34 cellular contexts compared by ENCODE assay signal in genomic region chr21:10640446-10640845, GRCh38.
"Had no signal": no experiment of that assay in that cellular context is flagged by ENCODE, and none has a peak within 500 bp of the region (broad histone marks: within the 10 kb centered on the region; RNA-seq: fewer than 3 reads in every experiment).

No MANE protein-coding gene starts in this region.

- H3K4me1 ChIP-seq: ascending aorta had no signal

- H3K4me3 ChIP-seq: ascending aorta, cardiac muscle cell had no signal

- H3K4me1 Mint-ChIP-seq: activated B cell treated with CpG ODN at 0.5 μM for 24 hours; activated CD4-positive, alpha-beta T cell treated with anti-CD3 and anti-CD28 coated beads, Interleukin-2, amount 10 ng/mL, durations not matched to agents 24 days and 14 days; activated naive CD8-positive, alpha-beta T cell treated with anti-CD3 and anti-CD28 coated beads for 36 hours; activated T-helper 17 cell treated with anti-CD3 and anti-CD28 coated beads, Interleukin-2, amount 50 U/mL, for 72 hours; brain; central memory CD8-positive, alpha-beta T cell; T-cell; T-helper 17 cell had no signal

- H3K27ac Mint-ChIP-seq: activated B cell treated with CpG ODN at 0.5 μM for 24 hours; activated CD4-positive, alpha-beta memory T cell treated with anti-CD3 and anti-CD28 coated beads for 36 hours; activated CD4-positive, alpha-beta T cell treated with anti-CD3 and anti-CD28 coated beads, Interleukin-2, amount 10 ng/mL, durations not matched to agents 24 days and 14 days; activated CD8-positive, alpha-beta T cell treated with anti-CD3 and anti-CD28 coated beads for 36 hours; activated naive CD4-positive, alpha-beta T cell treated with anti-CD3 and anti-CD28 coated beads for 36 hours; activated naive CD4-positive, alpha-beta T cell treated with anti-CD3 and anti-CD28 coated beads, Interleukin-2, amount 50 U/mL, for 72 hours; activated naive CD8-positive, alpha-beta T cell treated with anti-CD3 and anti-CD28 coated beads for 36 hours; activated T-cell treated with anti-CD3 and anti-CD28 coated beads, Interleukin-2, amount 50 U/mL, for 72 hours; activated T-helper 1 cell treated with anti-CD3 and anti-CD28 coated beads, Interleukin-12 subunit alpha, Interleukin-12 subunit beta, Interleukin-2, Interleukin-4 antibody, amounts not matched to agents 30 ng/mL and 10 ng/mL and 1 ng/mL, durations not matched to agents 14 hours and 24 hours and 36 hours; activated T-helper 17 cell treated with anti-CD3 and anti-CD28 coated beads, Interleukin-2, amount 50 U/mL, for 72 hours; brain; T-cell; T-helper 17 cell had no signal

- ATAC-seq: activated CD8-positive, alpha-beta T cell treated with anti-CD3 and anti-CD28 coated beads for 36 hours; activated naive CD4-positive, alpha-beta T cell treated with anti-CD3 and anti-CD28 coated beads, Interleukin-2, amount 50 U/mL, for 72 hours; activated T-cell treated with anti-CD3 and anti-CD28 coated beads, Interleukin-2, amount 50 U/mL, for 72 hours; T-cell; T-helper 17 cell had no signal

- H3K27me3 Mint-ChIP-seq: activated B cell treated with CpG ODN at 0.5 μM for 24 hours; activated CD4-positive, alpha-beta memory T cell treated with anti-CD3 and anti-CD28 coated beads for 36 hours; activated CD4-positive, alpha-beta T cell treated with anti-CD3 and anti-CD28 coated beads, Interleukin-2, amount 10 ng/mL, durations not matched to agents 24 days and 14 days; activated CD8-positive, alpha-beta T cell treated with anti-CD3 and anti-CD28 coated beads for 36 hours; activated naive CD8-positive, alpha-beta T cell treated with anti-CD3 and anti-CD28 coated beads for 36 hours; activated T-helper 17 cell treated with anti-CD3 and anti-CD28 coated beads, Interleukin-2, amount 50 U/mL, for 72 hours; brain; central memory CD8-positive, alpha-beta T cell; T-cell; T-helper 17 cell had no signal

- DNase-seq: activated B cell treated with CpG ODN at 0.5 μM for 24 hours; activated CD4-positive, alpha-beta memory T cell treated with anti-CD3 and anti-CD28 coated beads for 36 hours; activated CD4-positive, alpha-beta T cell treated with anti-CD3 and anti-CD28 coated beads for 4 hours; activated CD4-positive, alpha-beta T cell treated with anti-CD3 and anti-CD28 coated beads, Interleukin-2, amount 10 ng/mL, durations not matched to agents 24 days and 14 days; activated CD4-positive, alpha-beta T cell treated with anti-CD3 and anti-CD28 coated beads, Interleukin-2, amount 50 U/mL, for 1 hour; activated CD4-positive, alpha-beta T cell treated with anti-CD3 and anti-CD28 coated beads, Interleukin-2, amount 50 U/mL, for 4 hours; activated CD4-positive, CD25-positive, alpha-beta regulatory T cell treated with anti-CD3 and anti-CD28 coated beads, Interleukin-2, amount 50 U/mL, for 72 hours; activated CD8-positive, alpha-beta memory T cell treated with anti-CD3 and anti-CD28 coated beads, Interleukin-2, amount 50 U/mL, for 4 hours; activated CD8-positive, alpha-beta T cell treated with anti-CD3 and anti-CD28 coated beads for 36 hours; activated effector memory CD4-positive, alpha-beta T cell treated with anti-CD3 and anti-CD28 coated beads, Interleukin-2, amount 50 U/mL, for 16 hours; activated gamma-delta T cell treated with Interleukin-2 at 50 U/mL for 16 hours; activated naive CD4-positive, alpha-beta T cell; activated naive CD4-positive, alpha-beta T cell treated with anti-CD3 and anti-CD28 coated beads for 36 hours; activated naive CD4-positive, alpha-beta T cell treated with anti-CD3 and anti-CD28 coated beads, Interleukin-2, amount 50 U/mL, for 16 hours; activated naive CD8-positive, alpha-beta T cell treated with anti-CD3 and anti-CD28 coated beads for 36 hours; activated T-cell treated with anti-CD3 and anti-CD28 coated beads for 4 hours; activated T-cell treated with anti-CD3 and anti-CD28 coated beads, Interleukin-2, amount 50 U/mL, for 1 hour; activated T-cell treated with anti-CD3 and anti-CD28 coated beads, Interleukin-2, amount 50 U/mL, for 4 hours; activated T-cell treated with anti-CD3 and anti-CD28 coated beads, Interleukin-2, amount 50 U/mL, for 72 hours; amygdala; anterior cingulate cortex; caudate nucleus; cerebellar nuclear complex; T-cell; T-helper 17 cell; T-helper 9 cell had no signal

- H3K4me3 Mint-ChIP-seq: activated B cell treated with CpG ODN at 0.5 μM for 24 hours; activated CD4-positive, alpha-beta memory T cell treated with anti-CD3 and anti-CD28 coated beads for 36 hours; activated CD4-positive, alpha-beta T cell treated with anti-CD3 and anti-CD28 coated beads, Interleukin-2, amount 10 ng/mL, durations not matched to agents 24 days and 14 days; activated CD8-positive, alpha-beta T cell treated with anti-CD3 and anti-CD28 coated beads for 36 hours; activated naive CD4-positive, alpha-beta T cell treated with anti-CD3 and anti-CD28 coated beads for 36 hours; activated naive CD8-positive, alpha-beta T cell treated with anti-CD3 and anti-CD28 coated beads for 36 hours; activated T-cell treated with anti-CD3 and anti-CD28 coated beads, Interleukin-2, amount 50 U/mL, for 4 hours; activated T-cell treated with anti-CD3 and anti-CD28 coated beads, Interleukin-2, amount 50 U/mL, for 72 hours; activated T-helper 1 cell treated with anti-CD3 and anti-CD28 coated beads, Interleukin-12 subunit alpha, Interleukin-12 subunit beta, Interleukin-2, Interleukin-4 antibody, amounts not matched to agents 30 ng/mL and 10 ng/mL and 1 ng/mL, durations not matched to agents 14 hours and 24 hours and 36 hours; activated T-helper 17 cell treated with anti-CD3 and anti-CD28 coated beads, Interleukin-2, amount 50 U/mL, for 72 hours; brain; central memory CD8-positive, alpha-beta T cell; T-cell; T-helper 17 cell had no signal

- H3K27ac ChIP-seq: ascending aorta, cardiac muscle cell, VCaP had no signal

- H3K36me3 Mint-ChIP-seq: activated CD4-positive, alpha-beta memory T cell treated with anti-CD3 and anti-CD28 coated beads for 36 hours; activated naive CD8-positive, alpha-beta T cell treated with anti-CD3 and anti-CD28 coated beads for 36 hours; brain; T-cell had no signal

- H3K36me3 ChIP-seq: ascending aorta, cardiac muscle cell had no signal

- H3K9me3 Mint-ChIP-seq: activated B cell treated with CpG ODN at 0.5 μM for 24 hours; activated CD4-positive, alpha-beta memory T cell treated with anti-CD3 and anti-CD28 coated beads for 36 hours; activated CD4-positive, alpha-beta T cell treated with anti-CD3 and anti-CD28 coated beads, Interleukin-2, amount 10 ng/mL, durations not matched to agents 24 days and 14 days; activated CD8-positive, alpha-beta T cell treated with anti-CD3 and anti-CD28 coated beads for 36 hours; activated naive CD4-positive, alpha-beta T cell treated with anti-CD3 and anti-CD28 coated beads for 36 hours; activated naive CD4-positive, alpha-beta T cell treated with anti-CD3 and anti-CD28 coated beads, Interleukin-2, amount 50 U/mL, for 72 hours; activated T-cell treated with anti-CD3 and anti-CD28 coated beads, Interleukin-2, amount 50 U/mL, for 4 hours; activated T-cell treated with anti-CD3 and anti-CD28 coated beads, Interleukin-2, amount 50 U/mL, for 72 hours; activated T-helper 1 cell treated with anti-CD3 and anti-CD28 coated beads, Interleukin-12 subunit alpha, Interleukin-12 subunit beta, Interleukin-2, Interleukin-4 antibody, amounts not matched to agents 30 ng/mL and 10 ng/mL and 1 ng/mL, durations not matched to agents 14 hours and 24 hours and 36 hours; activated T-helper 17 cell treated with anti-CD3 and anti-CD28 coated beads, Interleukin-2, amount 50 U/mL, for 72 hours; brain; central memory CD8-positive, alpha-beta T cell; T-cell had no signal

- H3K27me3 ChIP-seq: ascending aorta, cardiac muscle cell had no signal
